16 cellular contexts compared by ENCODE assay signal in the genomic region with DNA sequence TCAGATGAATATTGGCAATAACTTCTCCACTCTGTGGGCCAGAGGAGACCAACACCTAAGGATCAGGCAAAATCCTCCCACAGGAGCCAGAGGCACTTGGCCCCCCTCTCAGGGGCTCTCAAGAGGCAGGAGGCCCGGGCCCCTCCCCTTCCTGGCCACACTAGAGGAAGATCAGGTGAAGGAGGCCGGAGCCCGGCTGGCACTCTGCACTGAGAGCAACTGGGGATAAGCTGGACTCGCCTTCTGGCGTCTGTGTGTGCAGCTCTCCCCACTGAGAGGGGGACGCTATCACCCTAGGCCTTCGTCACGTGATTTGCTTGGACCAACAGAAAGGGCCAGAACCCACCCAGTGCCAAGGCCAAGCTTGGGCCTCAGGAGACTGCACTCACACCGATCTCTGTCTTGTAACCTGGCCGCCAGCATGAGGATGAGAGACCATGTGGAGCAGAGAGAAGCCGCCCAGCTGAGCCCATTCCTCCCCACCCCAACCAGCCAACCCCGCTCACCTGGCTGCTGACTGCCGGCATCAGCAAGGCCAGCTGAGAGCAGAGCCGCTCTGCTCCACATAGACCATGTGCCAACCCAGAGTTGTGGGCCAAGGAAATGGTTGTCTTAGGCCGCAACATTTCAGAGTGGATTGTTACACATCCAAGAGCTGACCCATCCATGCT.
DNase-seq lines count a peak whose midpoint lies in the region; ATAC-seq and TF ChIP-seq lines count a peak whose summit lies in the region.
"Had no signal": no experiment of that assay in that cellular context is flagged by ENCODE, and none has a peak within 500 bp of the region (broad histone marks: within the 10 kb centered on the region; RNA-seq: fewer than 3 reads in every experiment).

No MANE protein-coding gene starts in this region.

- intact Hi-C loops in Right ventricle myocardium inferior (cut with DNase I), result no loop called here
- intact Hi-C loops in left cardiac atrium (cut with DNase I), result no loop called here

- H3K23ac ChIP-seq in neuronal stem cell (ENCODE audit: low read depth, low read length, poor library complexity), result peak overlapping the region; percentile 73

- H3K9me3 ChIP-seq in WERI-Rb-1 (ENCODE audit: severe bottlenecking) (peaks cover 6% of the 10 kb centered on the region), neuronal stem cell (replicated peaks in 1 of 2; ENCODE audit: control insufficient read depth in 2 of 2, insufficient read depth in 1 of 2, low read depth in 1 of 2, low read length in 2 of 2) (peaks cover 0 to 3% of the 10 kb centered on the region in 2 donors)
- H3K9me3 ChIP-seq: A549, Caco-2 had no signal

- ATAC-seq in Right ventricle myocardium inferior (no peak), left cardiac atrium (no peak)
- ATAC-seq: A549 had no signal

- H4K91ac ChIP-seq in neuronal stem cell (ENCODE audit: low read depth, low read length, poor library complexity), result no peak overlapping the region

- no peak overlapping the region for H4K8ac ChIP-seq in neuronal stem cell (ENCODE audit: low read depth, low read length)

- H2BK120ac ChIP-seq in neuronal stem cell (ENCODE audit: low read depth, low read length), result no peak overlapping the region

- H3K36me3 ChIP-seq in WERI-Rb-1 (no peaks in the 10 kb centered on the region), neuronal stem cell (replicated peaks in 1 of 2; ENCODE audit: control insufficient read depth in 2 of 2, insufficient read depth in 2 of 2, low read length in 2 of 2) (no peaks in the 10 kb centered on the region)

- no CpG with 5 or more reads among the region's 15 CpGs for WGBS in neuronal stem cell (ENCODE audit: extremely low coverage in 2 of 2, insufficient read length in 2 of 2, insufficient replicate concordance in 1 of 2), 2 donors

- no peak for TF ChIP-seq CTCF in WERI-Rb-1 (IDR thresholded peaks at IDR 0.05; ENCODE audit: low read depth, low read length)

- H2BK15ac ChIP-seq in neuronal stem cell (ENCODE audit: low read length), result no peak overlapping the region

- no peak overlapping the region for H3K9ac ChIP-seq in neuronal stem cell (ENCODE audit: low read depth, low read length, poor library complexity)

- H3K4ac ChIP-seq in neuronal stem cell (ENCODE audit: low read length), result no peak overlapping the region

- no peak overlapping the region for H2BK12ac ChIP-seq in neuronal stem cell (ENCODE audit: low read length)

- peak overlapping the region; percentile 80 for H3K27ac ChIP-seq in WERI-Rb-1
- H3K27ac ChIP-seq in neuronal stem cell (replicated peaks; ENCODE audit: low read length), result no peak overlapping the region
- H3K27ac ChIP-seq: 22Rv1, A549, C4-2B had no signal

- no peak overlapping the region for H3K4me3 ChIP-seq in WERI-Rb-1 (ENCODE audit: low read depth, low read length)
- peak overlapping the region in 1 of 2 donors; percentile 37 for H3K4me3 ChIP-seq in neuronal stem cell (ENCODE audit: low read length in 2 of 2)
- H3K4me3 ChIP-seq: A549 had no signal

- peaks cover 5 to 6% of the 10 kb centered on the region in 2 donors for H3K4me1 ChIP-seq in neuronal stem cell (ENCODE audit: control insufficient read depth in 2 of 2, insufficient read depth in 1 of 2, low read depth in 1 of 2, low read length in 2 of 2)
- H3K4me1 ChIP-seq: A549, Caco-2 had no signal

- H2AK5ac ChIP-seq in neuronal stem cell (ENCODE audit: low read depth, low read length), result peak overlapping the region; percentile 50

- H3K27me3 ChIP-seq in WERI-Rb-1 (ENCODE audit: insufficient read depth, low read depth, severe bottlenecking) (no peaks in the 10 kb centered on the region), neuronal stem cell (ENCODE audit: control insufficient read depth in 3 of 3, insufficient read depth in 3 of 3, low read depth in 1 of 3, low read length in 3 of 3) (peaks cover 0 to 71% (median 12%) of the 10 kb centered on the region in 3 experiments)

- H3K79me1 ChIP-seq in neuronal stem cell (ENCODE audit: low read depth, low read length), result no peaks in the 10 kb centered on the region

- peak; percentile 42 for DNase-seq in Right ventricle myocardium inferior (ENCODE audit: missing footprints)
- no peak for DNase-seq in left cardiac atrium
- peak; percentile 95 for DNase-seq in WERI-Rb-1
- no peak for DNase-seq in neuronal stem cell (ENCODE audit: low spot score)
- no peak for DNase-seq in stimulated activated CD8-positive, alpha-beta memory T cell treated with anti-CD3 and anti-CD28 coated beads, Interleukin-4, amount 100 ng/mL, for 48 hours
- no peak for DNase-seq in islet precursor cell
- DNase-seq in SW 1271 (lab: John Stamatoyannopoulos, UW), result no peak
- DNase-seq: AML-193; Caco-2; CD4-positive, alpha-beta T cell; GDM1; GOT3; H9 had no signal

- H3K14ac ChIP-seq in neuronal stem cell (ENCODE audit: low read length), result no peak overlapping the region

- H2AFZ ChIP-seq in neuronal stem cell (ENCODE audit: low read length), result no peak overlapping the region

- H2BK5ac ChIP-seq in neuronal stem cell (ENCODE audit: low read length), result no peak overlapping the region

- H3K4me2 ChIP-seq in neuronal stem cell (ENCODE audit: insufficient read depth, low read length, poor library complexity, severe bottlenecking), result no peak overlapping the region
- H3K4me2 ChIP-seq: A549 had no signal

- H3K18ac ChIP-seq in neuronal stem cell (ENCODE audit: low read length), result peak overlapping the region; percentile 83

Comparison
In these comparisons a context has a peak if more than half of its experiments do, and no peak if none do; other contexts are left out.
1. DNase-seq: peak in Right ventricle myocardium inferior (single experiment) and WERI-Rb-1 (single experiment); none in left cardiac atrium (single experiment), neuronal stem cell (single experiment), stimulated activated CD8-positive, alpha-beta memory T cell treated with anti-CD3 and anti-CD28 coated beads, Interleukin-4, amount 100 ng/mL, for 48 hours (single experiment), islet precursor cell (single experiment) and SW 1271 (0 of 2).